ENCODE assay signal across 25 cellular contexts in the genomic region with DNA sequence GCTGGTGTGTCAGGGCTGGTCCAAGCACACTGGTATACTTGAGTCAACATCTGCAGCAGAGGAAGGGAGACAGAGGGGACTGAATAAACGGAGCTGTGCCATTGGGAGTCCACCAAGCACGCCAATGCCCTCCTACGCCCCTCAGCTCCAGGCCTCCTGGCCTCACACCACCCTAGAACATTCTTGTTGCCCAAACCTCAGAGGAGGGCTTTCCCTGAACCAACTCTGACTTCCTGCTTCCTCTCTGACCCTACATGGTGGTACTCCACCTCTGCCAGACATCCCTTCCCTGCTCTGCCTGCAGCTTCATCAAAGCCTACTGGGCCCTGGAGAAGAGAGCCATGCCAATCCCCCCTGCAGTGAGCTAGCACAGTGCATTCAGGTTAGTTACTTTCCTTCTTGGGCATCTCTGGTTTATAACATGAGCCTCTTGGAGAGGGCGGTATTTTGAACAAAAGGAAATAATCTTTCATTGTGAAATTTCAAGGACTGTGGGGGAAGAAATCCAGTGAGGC. TPM values are rescaled to one million over a fixed set of nuclear protein-coding genes. Genes with fewer than 3 reads are reported as not detected.
DNase-seq lines count a peak whose midpoint lies in the region; ATAC-seq and TF ChIP-seq lines count a peak whose summit lies in the region.
"Had no signal": no experiment of that assay in that cellular context is flagged by ENCODE, and none has a peak within 500 bp of the region (broad histone marks: within the 10 kb centered on the region; RNA-seq: fewer than 3 reads in every experiment).

No MANE protein-coding gene starts in this region.

- intact Hi-C loops in cardiac septum (cut with DNase I) = no loop called here
- intact Hi-C loops in Right ventricle myocardium superior (cut with DNase I) = no loop called here
- intact Hi-C loops in activated T-helper 1 cell treated with anti-CD3 and anti-CD28 coated beads, Interleukin-12 subunit alpha, Interleukin-12 subunit beta, Interleukin-2, Interleukin-4 antibody, amounts not matched to agents 30 ng/mL and 10 ng/mL and 1 ng/mL, durations not matched to agents 14 hours and 24 hours and 36 hours (cut with micrococcal nuclease) = no loop called here

- WGBS in suprapubic skin = 66% methylated on average over 4 of the region's 4 CpGs

- H3K4me3 ChIP-seq in suprapubic skin = no peak overlapping the region
- H3K4me3 ChIP-seq: GM23248, HAP-1, PC-9 had no signal

- H3K4me1 ChIP-seq in suprapubic skin = peaks cover 19% of the 10 kb centered on the region
- H3K4me1 ChIP-seq: HAP-1 had no signal

- TF ChIP-seq EP300 in suprapubic skin (IDR thresholded peaks at IDR 0.05) = no peak

- H3K27me3 ChIP-seq in suprapubic skin = no peaks in the 10 kb centered on the region

- H3K4me1 Mint-ChIP-seq in activated T-helper 1 cell treated with anti-CD3 and anti-CD28 coated beads, Interleukin-12 subunit alpha, Interleukin-12 subunit beta, Interleukin-2, Interleukin-4 antibody, amounts not matched to agents 30 ng/mL and 10 ng/mL and 1 ng/mL, durations not matched to agents 14 hours and 24 hours and 36 hours (ENCODE audit: low read depth) = no peaks in the 10 kb centered on the region
- H3K4me1 Mint-ChIP-seq: CD8-positive, alpha-beta memory T cell had no signal

- TF ChIP-seq POLR2A in suprapubic skin (IDR thresholded peaks at IDR 0.05) = no peak

- H3K27me3 Mint-ChIP-seq in activated T-helper 1 cell treated with anti-CD3 and anti-CD28 coated beads, Interleukin-12 subunit alpha, Interleukin-12 subunit beta, Interleukin-2, Interleukin-4 antibody, amounts not matched to agents 30 ng/mL and 10 ng/mL and 1 ng/mL, durations not matched to agents 14 hours and 24 hours and 36 hours (ENCODE audit: insufficient read depth) = peaks cover 9% of the 10 kb centered on the region

- no peaks in the 10 kb centered on the region for H3K36me3 ChIP-seq in suprapubic skin
- H3K36me3 ChIP-seq: HAP-1 had no signal

- H3K4me3 Mint-ChIP-seq in activated T-helper 1 cell treated with anti-CD3 and anti-CD28 coated beads, Interleukin-12 subunit alpha, Interleukin-12 subunit beta, Interleukin-2, Interleukin-4 antibody, amounts not matched to agents 30 ng/mL and 10 ng/mL and 1 ng/mL, durations not matched to agents 14 hours and 24 hours and 36 hours = no peak overlapping the region

- no peaks in the 10 kb centered on the region for H3K36me3 Mint-ChIP-seq in activated T-helper 1 cell treated with anti-CD3 and anti-CD28 coated beads, Interleukin-12 subunit alpha, Interleukin-12 subunit beta, Interleukin-2, Interleukin-4 antibody, amounts not matched to agents 30 ng/mL and 10 ng/mL and 1 ng/mL, durations not matched to agents 14 hours and 24 hours and 36 hours (ENCODE audit: low read depth)
- H3K36me3 Mint-ChIP-seq: CD8-positive, alpha-beta memory T cell had no signal

- no peak overlapping the region for H3K27ac Mint-ChIP-seq in activated T-helper 1 cell treated with anti-CD3 and anti-CD28 coated beads, Interleukin-12 subunit alpha, Interleukin-12 subunit beta, Interleukin-2, Interleukin-4 antibody, amounts not matched to agents 30 ng/mL and 10 ng/mL and 1 ng/mL, durations not matched to agents 14 hours and 24 hours and 36 hours
- H3K27ac Mint-ChIP-seq: CD8-positive, alpha-beta memory T cell had no signal

- no peaks in the 10 kb centered on the region for H3K9me3 Mint-ChIP-seq in activated T-helper 1 cell treated with anti-CD3 and anti-CD28 coated beads, Interleukin-12 subunit alpha, Interleukin-12 subunit beta, Interleukin-2, Interleukin-4 antibody, amounts not matched to agents 30 ng/mL and 10 ng/mL and 1 ng/mL, durations not matched to agents 14 hours and 24 hours and 36 hours
- H3K9me3 Mint-ChIP-seq: CD8-positive, alpha-beta memory T cell had no signal

- H3K9me3 ChIP-seq in suprapubic skin = no peaks in the 10 kb centered on the region
- H3K9me3 ChIP-seq: HAP-1 had no signal

- no peak for TF ChIP-seq CTCF in suprapubic skin (IDR thresholded peaks at IDR 0.05)

- no peak for ATAC-seq in Right ventricle myocardium superior (ENCODE audit: poor library complexity)

- H3K27ac ChIP-seq in suprapubic skin = no peak overlapping the region
- H3K27ac ChIP-seq: C4-2B, GM23248, PC-9 had no signal

- DNase-seq in cardiac septum (ENCODE audit: low spot score) (peak; percentile 31), Right ventricle myocardium superior (no peak), mesenteric fat pad (ENCODE audit: low spot score) (peak; percentile 37), suprapubic skin (ENCODE audit: low spot score in 2 of 2) (peak; percentile 17 to 44), foreskin melanocyte (no peak)
- no peak for DNase-seq in activated CD4-positive, alpha-beta T cell treated with anti-CD3 and anti-CD28 coated beads for 48 hours
- DNase-seq in activated T-helper 1 cell treated with anti-CD3 and anti-CD28 coated beads, Interleukin-12 subunit alpha, Interleukin-12 subunit beta, Interleukin-2, Interleukin-4 antibody, amounts not matched to agents 30 ng/mL and 10 ng/mL and 1 ng/mL, durations not matched to agents 14 hours and 24 hours and 36 hours (ENCODE audit: low spot score) = no peak
- DNase-seq: Calu3; CD8-positive, alpha-beta memory T cell; DMS153; GM23248; Kasumi-1; MM.1S; NCI-H1048; NCI-H1436; NCI-H187 treated with DMSO at 0.1 percent for 48 hours; NCI-H2107; NCI-H446 treated with DMSO at 0.1 percent for 48 hours; NCI-H526 treated with DMSO at 0.1 percent for 48 hours; RPMI8226; SHP77 treated with DMSO at 0.1 percent for 48 hours had no signal

RNA-seq across cellular contexts. Expression of a gene that starts 54.4 kb away (rescaled TPM):
- 8.0 TPM for total RNA-seq in cardiac septum
- 2.6 TPM for total RNA-seq in Right ventricle myocardium superior
- 14.2 TPM for total RNA-seq in mesenteric fat pad
- total RNA-seq in suprapubic skin = 10 to 100 TPM; 26.0 to 50.6 (median 46.2) TPM
- total RNA-seq in activated T-helper 1 cell treated with anti-CD3 and anti-CD28 coated beads, Interleukin-12 subunit alpha, Interleukin-12 subunit beta, Interleukin-2, Interleukin-4 antibody, amounts not matched to agents 30 ng/mL and 10 ng/mL and 1 ng/mL, durations not matched to agents 14 hours and 24 hours and 36 hours = 1.0 and 1.4 TPM in 2 replicates
- total RNA-seq: Calu3, G401, GM23248, PC-9 had no signal

Comparison
In these comparisons a context has a peak if more than half of its experiments do, and no peak if none do; other contexts are left out.
1. DNase-seq: peak in cardiac septum (single experiment), mesenteric fat pad (single experiment) and suprapubic skin (2 of 2); none in Right ventricle myocardium superior (single experiment), activated CD4-positive, alpha-beta T cell treated with anti-CD3 and anti-CD28 coated beads for 48 hours (single experiment), foreskin melanocyte (single experiment) and activated T-helper 1 cell treated with anti-CD3 and anti-CD28 coated beads, Interleukin-12 subunit alpha, Interleukin-12 subunit beta, Interleukin-2, Interleukin-4 antibody, amounts not matched to agents 30 ng/mL and 10 ng/mL and 1 ng/mL, durations not matched to agents 14 hours and 24 hours and 36 hours (single experiment).